8 cellular contexts compared by ENCODE assay signal in the genomic region with DNA sequence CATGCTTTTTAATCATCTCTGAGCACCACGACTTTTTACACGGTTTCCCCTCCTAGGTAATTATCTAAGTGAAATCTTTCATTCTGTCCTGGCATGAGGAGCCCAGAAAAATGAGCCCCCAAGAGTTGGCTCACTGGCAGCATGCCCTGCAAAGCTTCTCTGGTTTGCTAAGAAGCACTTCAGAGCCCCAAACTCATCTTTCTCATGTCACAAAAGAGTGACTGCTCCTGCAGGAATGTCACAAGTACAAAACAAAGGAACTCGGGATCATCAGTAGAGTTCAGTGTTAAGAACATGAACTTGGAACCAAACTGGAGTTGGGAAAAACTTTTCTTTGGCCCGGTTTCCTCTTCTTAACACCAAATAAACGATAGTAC.
DNase-seq lines count a peak whose midpoint lies in the region; ATAC-seq and TF ChIP-seq lines count a peak whose summit lies in the region.

No MANE protein-coding gene starts in this region.

- CTCF ChIA-PET in activated CD4-positive, alpha-beta T cell treated with anti-CD3 and anti-CD28 coated beads for 36 hours (lab: Charles Lee) = interaction anchor here (0.6 to 1.9 kb wide), 7 partner anchors 11 to 368 kb away, joined by 3 to 8 read pairs (median 3); a partner anchor contains a TSS

- no peaks in the 10 kb centered on the region for H3K9me3 Mint-ChIP-seq in activated CD4-positive, alpha-beta T cell treated with anti-CD3 and anti-CD28 coated beads for 36 hours (ENCODE audit: low read depth)

- peak overlapping the region; percentile 79 to 81 for H3K27ac ChIP-seq in left lung
- peak overlapping the region in 1 of 2 donors; percentile 14 for H3K27ac ChIP-seq in thoracic aorta

- peaks cover 8% of the 10 kb centered on the region for H3K4me1 ChIP-seq in adipocyte (ENCODE audit: control insufficient read depth, insufficient read depth, low read length)
- peaks cover 0 to 4% of the 10 kb centered on the region in 2 donors for H3K4me1 ChIP-seq in left lung
- peaks cover 0 to 13% of the 10 kb centered on the region in 2 donors for H3K4me1 ChIP-seq in thoracic aorta (ENCODE audit: control insufficient read depth in 1 of 2, low read depth in 2 of 2)

- DNase-seq in activated CD4-positive, alpha-beta T cell treated with anti-CD3 and anti-CD28 coated beads for 36 hours = no peak
- no peak for DNase-seq in activated CD4-positive, alpha-beta T cell treated with anti-CD3 and anti-CD28 coated beads, Interleukin-2, amount 50 U/mL, for 4 hours
- DNase-seq in adipocyte (ENCODE audit: low read depth) = no peak
- no peak for DNase-seq in left lung
- no peak for DNase-seq in thoracic aorta (ENCODE audit: low spot score)
- no peak for DNase-seq in NCI-H187 treated with DMSO at 0.1 percent for 48 hours (lab: John Stamatoyannopoulos, UW)

- no peak for ATAC-seq in activated CD4-positive, alpha-beta T cell treated with anti-CD3 and anti-CD28 coated beads for 36 hours
- ATAC-seq in left lung = peak; percentile 23
- no peak for ATAC-seq in thoracic aorta (ENCODE audit: insufficient number of reproducible peaks, low FRiP score, low read depth)
- ATAC-seq in GM21737 (IDR thresholded peaks at IDR 0.05; ENCODE audit: unreplicated experiment) = no peak
- ATAC-seq in GM19324 (IDR thresholded peaks at IDR 0.05; ENCODE audit: low FRiP score, unreplicated experiment) = no peak

- H3K4me3 ChIP-seq in adipocyte (ENCODE audit: low read length) = peak overlapping the region; percentile 78
- H3K4me3 ChIP-seq in left lung = peak overlapping the region; percentile 34 to 44
- H3K4me3 ChIP-seq in thoracic aorta = peak overlapping the region; percentile 65

- peaks cover 6% of the 10 kb centered on the region for H3K27me3 ChIP-seq in adipocyte (replicated peaks; ENCODE audit: control insufficient read depth, insufficient read depth, low read length)
- no peaks in the 10 kb centered on the region for H3K27me3 ChIP-seq in left lung
- H3K27me3 ChIP-seq in thoracic aorta (replicated peaks; ENCODE audit: insufficient read depth) = no peaks in the 10 kb centered on the region

- no peaks in the 10 kb centered on the region for H3K9me3 ChIP-seq in adipocyte (ENCODE audit: control insufficient read depth, low read length)
- no peaks in the 10 kb centered on the region for H3K9me3 ChIP-seq in left lung
- H3K9me3 ChIP-seq in thoracic aorta = no peaks in the 10 kb centered on the region

- H3K9ac ChIP-seq in adipocyte (ENCODE audit: low read length) = peak overlapping the region; percentile 79

- no peak for TF ChIP-seq CTCF in left lung (IDR thresholded peaks at IDR 0.05)
- TF ChIP-seq CTCF in thoracic aorta (IDR thresholded peaks at IDR 0.05) = no peak

- H3K36me3 Mint-ChIP-seq in activated CD4-positive, alpha-beta T cell treated with anti-CD3 and anti-CD28 coated beads for 36 hours (ENCODE audit: low read depth) = no peaks in the 10 kb centered on the region

- POLR2A ChIA-PET in activated CD4-positive, alpha-beta T cell treated with anti-CD3 and anti-CD28 coated beads for 36 hours (lab: Charles Lee) = no interaction called here

- peaks cover 54% of the 10 kb centered on the region for H3K4me1 Mint-ChIP-seq in activated CD4-positive, alpha-beta T cell treated with anti-CD3 and anti-CD28 coated beads for 36 hours

- H3K27ac Mint-ChIP-seq in activated CD4-positive, alpha-beta T cell treated with anti-CD3 and anti-CD28 coated beads for 36 hours = peak overlapping the region; percentile 85

- intact Hi-C loops in activated CD4-positive, alpha-beta T cell treated with anti-CD3 and anti-CD28 coated beads for 36 hours (cut with DNase I, micrococcal nuclease) = loop anchor here (1.0 to 5.0 kb wide), 6 partner anchors 53 to 436 kb away; a partner anchor contains a TSS
- intact Hi-C loops in left lung (cut with DNase I) = no loop called here

- H3K36me3 ChIP-seq in adipocyte (ENCODE audit: control insufficient read depth, insufficient read depth, low read length, severe bottlenecking) (no peaks in the 10 kb centered on the region), left lung (no peaks in the 10 kb centered on the region), thoracic aorta (no peaks in the 10 kb centered on the region)

- no peaks in the 10 kb centered on the region for H3K27me3 Mint-ChIP-seq in activated CD4-positive, alpha-beta T cell treated with anti-CD3 and anti-CD28 coated beads for 36 hours

- peak overlapping the region; percentile 70 for H3K4me3 Mint-ChIP-seq in activated CD4-positive, alpha-beta T cell treated with anti-CD3 and anti-CD28 coated beads for 36 hours

Comparison
In these comparisons a context has a peak if more than half of its experiments do, and no peak if none do; other contexts are left out.
1. intact Hi-C loops: an anchor here in activated CD4-positive, alpha-beta T cell treated with anti-CD3 and anti-CD28 coated beads for 36 hours (1.0 to 5.0 kb wide); none called in left lung.